19 cellular contexts compared by ENCODE assay signal in the genomic region with DNA sequence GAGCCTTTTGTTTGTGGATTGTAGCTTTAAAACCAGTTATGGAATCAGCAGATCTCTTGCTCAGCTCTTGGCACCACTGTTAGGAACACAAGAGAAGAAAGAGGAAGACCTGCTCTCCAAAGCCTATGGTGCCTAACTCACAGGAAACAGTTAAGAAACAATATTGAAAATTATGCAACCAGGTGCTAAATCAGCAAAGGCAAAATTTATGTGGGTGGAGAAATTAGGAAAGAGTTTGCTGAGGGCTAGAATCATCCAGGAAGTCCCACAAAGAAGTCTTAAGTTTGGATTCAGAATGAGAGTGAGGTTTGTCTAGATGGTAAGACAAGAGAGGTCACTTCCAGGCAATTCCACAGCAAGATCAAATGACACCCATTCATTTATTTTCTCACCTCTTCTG. TPM values are rescaled to one million over a fixed set of nuclear protein-coding genes. Genes with fewer than 3 reads are reported as not detected.
DNase-seq lines count a peak whose midpoint lies in the region; ATAC-seq and TF ChIP-seq lines count a peak whose summit lies in the region.
"Had no signal": no experiment of that assay in that cellular context is flagged by ENCODE, and none has a peak within 500 bp of the region (broad histone marks: within the 10 kb centered on the region; RNA-seq: fewer than 3 reads in every experiment).

No MANE protein-coding gene starts in this region.

- DNase-seq in GF-D8 (lab: John Stamatoyannopoulos, UW) = peak; percentile 90
- DNase-seq in NB4 (ENCODE audit: low read depth) = peak; percentile 93
- peak; percentile 37 for DNase-seq in mammary epithelial cell
- no peak for DNase-seq in lung (ENCODE audit: low spot score)
- no peak for DNase-seq in OCI-M1 (lab: John Stamatoyannopoulos, UW)
- DNase-seq in BE2C = no peak
- no peak for DNase-seq in activated CD8-positive, alpha-beta T cell treated with anti-CD3 and anti-CD28 coated beads, Interleukin-2, amount 10 ng/mL, durations not matched to agents 7 days and 5 days
- DNase-seq: activated CD4-positive, alpha-beta T cell treated with anti-CD3 and anti-CD28 coated beads, Interleukin-2, amount 10 ng/mL, durations not matched to agents 24 days and 14 days; activated naive CD8-positive, alpha-beta T cell treated with anti-CD3 and anti-CD28 coated beads, Interleukin-2, amount 10 ng/mL, durations not matched to agents 7 days and 5 days; brain microvascular endothelial cell; Calu3; glutamatergic neuron; NCI-H1436; NCI-H2171 treated with DMSO at 0.1 percent for 48 hours; right cardiac atrium; stimulated activated naive B cell treated with anti-CD40 and anti-IgM and Interleukin-4, amounts not matched to agents 10 μg/mL and 1 μg/mL and 100 μg/mL, for 72 hours; SW 1271 had no signal

- H3K9me3 Mint-ChIP-seq in activated CD8-positive, alpha-beta T cell treated with anti-CD3 and anti-CD28 coated beads, Interleukin-2, amount 10 ng/mL, durations not matched to agents 7 days and 5 days (ENCODE audit: insufficient read depth) = no peaks in the 10 kb centered on the region
- H3K9me3 Mint-ChIP-seq: activated CD4-positive, alpha-beta T cell treated with anti-CD3 and anti-CD28 coated beads, Interleukin-2, amount 10 ng/mL, durations not matched to agents 24 days and 14 days; activated T-helper 2 cell treated with anti-CD3 and anti-CD28 coated beads, Interferon-gamma antibody, Interleukin-2, Interleukin-4, amounts not matched to agents 10 μg/mL and 5 μg/mL and 100 μg/mL, durations not matched to agents 14 hours and 24 hours and 36 hours had no signal

- H3K36me3 ChIP-seq in mammary epithelial cell (ENCODE audit: insufficient read depth, low read length) (peaks cover 16% of the 10 kb centered on the region), lung (ENCODE audit: control insufficient read depth in 2 of 2, insufficient read depth in 2 of 2, low read length in 2 of 2) (no peaks in the 10 kb centered on the region), BE2C (no peaks in the 10 kb centered on the region)
- H3K36me3 ChIP-seq: brain microvascular endothelial cell had no signal

- intact Hi-C loops in mammary epithelial cell (cut with micrococcal nuclease) = no loop called here

- peak; percentile 61 for ATAC-seq in lung (ENCODE audit: insufficient read depth, low FRiP score)
- no peak for ATAC-seq in activated CD8-positive, alpha-beta T cell treated with anti-CD3 and anti-CD28 coated beads, Interleukin-2, amount 10 ng/mL, durations not matched to agents 7 days and 5 days
- ATAC-seq: right cardiac atrium; stimulated activated naive B cell treated with anti-CD40 and anti-IgM and Interleukin-4, amounts not matched to agents 10 μg/mL and 1 μg/mL and 100 μg/mL, for 72 hours had no signal

- H3K4me3 ChIP-seq in NB4 (ENCODE audit: low read depth, low read length) (no peak overlapping the region), mammary epithelial cell (replicated peaks in 1 of 3; ENCODE audit: insufficient read depth in 1 of 3, low read depth in 2 of 3, low read length in 3 of 3) (no peak overlapping the region), lung (no peak overlapping the region), BE2C (ENCODE audit: low read depth, low read length) (no peak overlapping the region)

- CTCF ChIA-PET in mammary epithelial cell (lab: Charles Lee; ENCODE audit: low non-redundant PET) = no interaction called here
- CTCF ChIA-PET in activated CD8-positive, alpha-beta T cell treated with anti-CD3 and anti-CD28 coated beads, Interleukin-2, amount 10 ng/mL, durations not matched to agents 7 days and 5 days (lab: Charles Lee) = no interaction called here

- H3K27ac Mint-ChIP-seq in activated CD8-positive, alpha-beta T cell treated with anti-CD3 and anti-CD28 coated beads, Interleukin-2, amount 10 ng/mL, durations not matched to agents 7 days and 5 days = no peak overlapping the region
- H3K27ac Mint-ChIP-seq: activated CD4-positive, alpha-beta T cell treated with anti-CD3 and anti-CD28 coated beads, Interleukin-2, amount 10 ng/mL, durations not matched to agents 24 days and 14 days; activated naive CD8-positive, alpha-beta T cell treated with anti-CD3 and anti-CD28 coated beads, Interleukin-2, amount 10 ng/mL, durations not matched to agents 7 days and 5 days; activated T-helper 2 cell treated with anti-CD3 and anti-CD28 coated beads, Interferon-gamma antibody, Interleukin-2, Interleukin-4, amounts not matched to agents 10 μg/mL and 5 μg/mL and 100 μg/mL, durations not matched to agents 14 hours and 24 hours and 36 hours; stimulated activated naive B cell treated with anti-CD40 and anti-IgM and Interleukin-4, amounts not matched to agents 10 μg/mL and 1 μg/mL and 100 μg/mL, for 72 hours had no signal

- H3K4me1 Mint-ChIP-seq in activated CD8-positive, alpha-beta T cell treated with anti-CD3 and anti-CD28 coated beads, Interleukin-2, amount 10 ng/mL, durations not matched to agents 7 days and 5 days (ENCODE audit: low read depth) = no peaks in the 10 kb centered on the region
- H3K4me1 Mint-ChIP-seq: activated CD4-positive, alpha-beta T cell treated with anti-CD3 and anti-CD28 coated beads, Interleukin-2, amount 10 ng/mL, durations not matched to agents 24 days and 14 days; activated naive CD8-positive, alpha-beta T cell treated with anti-CD3 and anti-CD28 coated beads, Interleukin-2, amount 10 ng/mL, durations not matched to agents 7 days and 5 days; stimulated activated naive B cell treated with anti-CD40 and anti-IgM and Interleukin-4, amounts not matched to agents 10 μg/mL and 1 μg/mL and 100 μg/mL, for 72 hours had no signal

- dilution Hi-C loops in mammary epithelial cell (cut with HindIII; ENCODE audit: low sequenced_read_pairs) = no loop called here

- no peak overlapping the region for H3K4me2 ChIP-seq in mammary epithelial cell (ENCODE audit: insufficient read depth, low read depth, low read length)

- H3K9me3 ChIP-seq in mammary epithelial cell (replicated peaks; ENCODE audit: insufficient read depth, low read length) (no peaks in the 10 kb centered on the region), lung (ENCODE audit: control insufficient read depth in 2 of 2, insufficient read depth in 1 of 2, low read length in 1 of 2) (no peaks in the 10 kb centered on the region), BE2C (no peaks in the 10 kb centered on the region)

- H3K4me1 ChIP-seq in mammary epithelial cell (ENCODE audit: insufficient read depth, low read length) = peaks cover 14% of the 10 kb centered on the region
- H3K4me1 ChIP-seq in lung (ENCODE audit: control insufficient read depth in 2 of 2, insufficient read depth in 2 of 2, low read length in 2 of 2) = no peaks in the 10 kb centered on the region
- H3K4me1 ChIP-seq in BE2C = no peaks in the 10 kb centered on the region

- TF ChIP-seq CTCF in NB4 (IDR thresholded peaks at IDR 0.05; ENCODE audit: low read depth, low read length) (no peak), mammary epithelial cell (conservative IDR thresholded peaks at IDR 0.05 in 1 of 2, IDR thresholded peaks at IDR 0.05 in 1 of 2; ENCODE audit: extremely low read depth in 1 of 2, insufficient read depth in 1 of 2, low read depth in 1 of 2, low read length in 2 of 2) (no peak), lung (IDR thresholded peaks at IDR 0.05; ENCODE audit: control extremely low read depth, extremely low read depth) (no peak), BE2C (IDR thresholded peaks at IDR 0.05; ENCODE audit: low read depth, low read length) (no peak)

- H3K27ac ChIP-seq in mammary epithelial cell (ENCODE audit: insufficient read depth, low read depth, low read length) (no peak overlapping the region), lung (ENCODE audit: low read depth in 1 of 2, low read length in 1 of 2) (no peak overlapping the region)
- H3K27ac ChIP-seq: brain microvascular endothelial cell had no signal

- no TSS peak for BruUV-seq in mammary epithelial cell (replicated peaks; lab: Mats Ljungman, UMichigan)

- TF ChIP-seq POLR2A in NB4 (IDR thresholded peaks at IDR 0.05; ENCODE audit: extremely low read depth, insufficient read length) = no peak

- no peaks in the 10 kb centered on the region for H3K36me3 Mint-ChIP-seq in activated CD8-positive, alpha-beta T cell treated with anti-CD3 and anti-CD28 coated beads, Interleukin-2, amount 10 ng/mL, durations not matched to agents 7 days and 5 days (ENCODE audit: low read depth)
- H3K36me3 Mint-ChIP-seq: activated naive CD8-positive, alpha-beta T cell treated with anti-CD3 and anti-CD28 coated beads, Interleukin-2, amount 10 ng/mL, durations not matched to agents 7 days and 5 days had no signal

- in situ Hi-C loops in mammary epithelial cell (cut with MboI; ENCODE audit: low sequenced_read_pairs in 2 of 2) = no loop called here

- H3K9ac ChIP-seq in mammary epithelial cell (ENCODE audit: insufficient read depth, low read length) = no peak overlapping the region

- H3K27me3 ChIP-seq in mammary epithelial cell (ENCODE audit: insufficient read depth, low read length) (no peaks in the 10 kb centered on the region), lung (ENCODE audit: control insufficient read depth, insufficient read depth) (no peaks in the 10 kb centered on the region), BE2C (no peaks in the 10 kb centered on the region)
- H3K27me3 ChIP-seq: brain microvascular endothelial cell had no signal

- H3K4me3 Mint-ChIP-seq in activated CD8-positive, alpha-beta T cell treated with anti-CD3 and anti-CD28 coated beads, Interleukin-2, amount 10 ng/mL, durations not matched to agents 7 days and 5 days = no peak overlapping the region
- H3K4me3 Mint-ChIP-seq: activated CD4-positive, alpha-beta T cell treated with anti-CD3 and anti-CD28 coated beads, Interleukin-2, amount 10 ng/mL, durations not matched to agents 24 days and 14 days; activated naive CD8-positive, alpha-beta T cell treated with anti-CD3 and anti-CD28 coated beads, Interleukin-2, amount 10 ng/mL, durations not matched to agents 7 days and 5 days; stimulated activated naive B cell treated with anti-CD40 and anti-IgM and Interleukin-4, amounts not matched to agents 10 μg/mL and 1 μg/mL and 100 μg/mL, for 72 hours had no signal

- peaks cover 11% of the 10 kb centered on the region for H3K27me3 Mint-ChIP-seq in activated CD8-positive, alpha-beta T cell treated with anti-CD3 and anti-CD28 coated beads, Interleukin-2, amount 10 ng/mL, durations not matched to agents 7 days and 5 days (ENCODE audit: low read depth)
- H3K27me3 Mint-ChIP-seq: stimulated activated naive B cell treated with anti-CD40 and anti-IgM and Interleukin-4, amounts not matched to agents 10 μg/mL and 1 μg/mL and 100 μg/mL, for 72 hours had no signal

- H4K20me1 ChIP-seq in mammary epithelial cell (ENCODE audit: insufficient read depth, low read length) = no peaks in the 10 kb centered on the region

- no peaks in the 10 kb centered on the region for H3K79me2 ChIP-seq in mammary epithelial cell (ENCODE audit: insufficient read depth, low read length)

- POLR2A ChIA-PET in activated CD8-positive, alpha-beta T cell treated with anti-CD3 and anti-CD28 coated beads, Interleukin-2, amount 10 ng/mL, durations not matched to agents 7 days and 5 days (lab: Charles Lee) = no interaction called here

- H2AFZ ChIP-seq in mammary epithelial cell (ENCODE audit: low read depth, low read length) = peak overlapping the region; percentile 25

RNA-seq across cellular contexts. Expression of a gene that starts 49.4 kb away (rescaled TPM):
- total RNA-seq in mammary epithelial cell (10 to 100 TPM; 54.9 to 75.3 TPM), lung (10 to 100 TPM; 10.1 to 48.5 TPM)
- polyA plus RNA-seq in mammary epithelial cell (82.2 TPM), lung (10 to 100 TPM in 1 of 2 donors, 1 to 10 TPM in 1; 8.0 to 11.1 TPM)
- 263 TPM for polyA minus RNA-seq in mammary epithelial cell
- polyA plus RNA-seq in BE2C (2012; ENCODE audit: insufficient read depth, insufficient read length, low read depth) = 1.0 TPM
- total RNA-seq in activated CD8-positive, alpha-beta T cell treated with anti-CD3 and anti-CD28 coated beads, Interleukin-2, amount 10 ng/mL, durations not matched to agents 7 days and 5 days = under 1 TPM in 1 of 2 experiments, not detected in 1; 0.08 TPM
- total RNA-seq: activated naive CD8-positive, alpha-beta T cell treated with anti-CD3 and anti-CD28 coated beads, Interleukin-2, amount 10 ng/mL, durations not matched to agents 7 days and 5 days; activated T-helper 2 cell treated with anti-CD3 and anti-CD28 coated beads, Interferon-gamma antibody, Interleukin-2, Interleukin-4, amounts not matched to agents 10 μg/mL and 5 μg/mL and 100 μg/mL, durations not matched to agents 14 hours and 24 hours and 36 hours; HT-29 had no signal

Comparison
In these comparisons a context has a peak if more than half of its experiments do, and no peak if none do; other contexts are left out.
1. DNase-seq: peak in GF-D8 (single experiment), NB4 (single experiment) and mammary epithelial cell (single experiment); none in lung (single experiment), OCI-M1 (single experiment), BE2C (single experiment) and activated CD8-positive, alpha-beta T cell treated with anti-CD3 and anti-CD28 coated beads, Interleukin-2, amount 10 ng/mL, durations not matched to agents 7 days and 5 days (single experiment).
2. RNA of a gene that starts 49.4 kb away (total RNA-seq): 54.9 to 75.3 TPM in mammary epithelial cell and 10.1 to 48.5 TPM in lung; 0.08 TPM in activated CD8-positive, alpha-beta T cell treated with anti-CD3 and anti-CD28 coated beads, Interleukin-2, amount 10 ng/mL, durations not matched to agents 7 days and 5 days; every median in the first group is over 4 times any median in the second.